In genomic region chr10:79128923-79129305, GRCh38 we compare ENCODE assay signal across 11 cellular contexts.
DNase-seq lines count a peak whose midpoint lies in the region; ATAC-seq and TF ChIP-seq lines count a peak whose summit lies in the region.
"Had no signal": no experiment of that assay in that cellular context is flagged by ENCODE, and none has a peak within 500 bp of the region (broad histone marks: within the 10 kb centered on the region; RNA-seq: fewer than 3 reads in every experiment).

No MANE protein-coding gene starts in this region.

- H4K20me1 ChIP-seq in PC-3 (ENCODE audit: low read length) = no peaks in the 10 kb centered on the region
- H4K20me1 ChIP-seq in hepatocyte (ENCODE audit: insufficient read depth, poor library complexity, severe bottlenecking) = peaks cover 85% of the 10 kb centered on the region

- peaks cover 8% of the 10 kb centered on the region for H3K36me3 ChIP-seq in PC-3 (ENCODE audit: low read depth, low read length)
- H3K36me3 ChIP-seq in hepatocyte (replicated peaks; ENCODE audit: insufficient read depth, low read depth) = no peaks in the 10 kb centered on the region
- peaks cover 10 to 70% (median 48%) of the 10 kb centered on the region in 4 donors for H3K36me3 ChIP-seq in stomach

- no peaks in the 10 kb centered on the region for H3K9me3 ChIP-seq in PC-3 (ENCODE audit: low read length)
- no peaks in the 10 kb centered on the region for H3K9me3 ChIP-seq in hepatocyte (ENCODE audit: low read depth)
- no peaks in the 10 kb centered on the region for H3K9me3 ChIP-seq in stomach

- TF ChIP-seq CTCF in PC-3 (conservative IDR thresholded peaks at IDR 0.05; ENCODE audit: low read depth, low read length) (no peak), hepatocyte (IDR thresholded peaks at IDR 0.05; ENCODE audit: poor library complexity) (no peak), stomach (IDR thresholded peaks at IDR 0.05) (no peak), Calu3 (IDR thresholded peaks at IDR 0.05; ENCODE audit: unreplicated experiment) (no peak)

- H3K27me3 Mint-ChIP-seq in Calu3 (ENCODE audit: unreplicated experiment) = no peaks in the 10 kb centered on the region
- H3K27me3 Mint-ChIP-seq: activated T-cell treated with anti-CD3 and anti-CD28 coated beads, Interleukin-2, amount 50 U/mL, for 24 hours had no signal

- POLR2A ChIA-PET in PC-3 (lab: Charles Lee; ENCODE audit: unreplicated experiment) = no interaction called here

- peaks cover 5% of the 10 kb centered on the region for H3K36me3 Mint-ChIP-seq in Calu3 (ENCODE audit: insufficient read depth, unreplicated experiment)

- no peak for TF ChIP-seq POLR2A in stomach (IDR thresholded peaks at IDR 0.05)

- no peak for ATAC-seq in PC-3
- ATAC-seq: sciatic nerve had no signal

- H3K9me2 ChIP-seq in PC-3 (replicated peaks; ENCODE audit: low read length) (no peaks in the 10 kb centered on the region), hepatocyte (replicated peaks; ENCODE audit: insufficient read depth) (no peaks in the 10 kb centered on the region)

- peak; percentile 18 for DNase-seq in NCI-H748 (lab: John Stamatoyannopoulos, UW; ENCODE audit: unreplicated experiment)
- DNase-seq in NCI-H748 treated with DMSO at 0.1 percent for 48 hours (lab: John Stamatoyannopoulos, UW) = no peak
- no peak for DNase-seq in PC-3
- DNase-seq in hepatocyte (ENCODE audit: low spot score) = no peak
- DNase-seq in stomach = no peak
- no peak for DNase-seq in NCI-H2196 (lab: John Stamatoyannopoulos, UW; ENCODE audit: unreplicated experiment)
- no peak for DNase-seq in Calu3
- no peak for DNase-seq in retina
- DNase-seq: activated T-cell treated with anti-CD3 and anti-CD28 coated beads, Interleukin-2, amount 50 U/mL, for 24 hours; midbrain had no signal

- H3K4me3 ChIP-seq in PC-3 (ENCODE audit: low read length) (no peak overlapping the region), hepatocyte (no peak overlapping the region), stomach (no peak overlapping the region)

- H3K27ac Mint-ChIP-seq in Calu3 (ENCODE audit: unreplicated experiment) = no peak overlapping the region
- H3K27ac Mint-ChIP-seq: activated T-cell treated with anti-CD3 and anti-CD28 coated beads, Interleukin-2, amount 50 U/mL, for 24 hours had no signal

- H3K79me2 ChIP-seq in PC-3 (ENCODE audit: low read length) = peaks cover 17% of the 10 kb centered on the region
- peaks cover 73% of the 10 kb centered on the region for H3K79me2 ChIP-seq in hepatocyte

- H3K4me2 ChIP-seq in PC-3 (ENCODE audit: low read length) (0 out of 2 replicates have a peak overlapping the region, but pooled peaks have one; percentile 2), hepatocyte (peak overlapping the region; percentile 3)

- H3F3A ChIP-seq in PC-3 (ENCODE audit: low read length, unreplicated experiment) = peaks cover 11% of the 10 kb centered on the region

- CTCF ChIA-PET in PC-3 (lab: Charles Lee) (interaction anchor here (0.6 to 2.9 kb wide), 2 partner anchors 66 to 70 kb away, joined by 4 to 17 read pairs; no protein-coding TSS in a partner anchor), Calu3 (lab: Charles Lee) (interaction anchor here (0.7 kb wide), 1 partner anchor 41 kb away, joined by 3 read pairs; no protein-coding TSS in a partner anchor)

- no peak overlapping the region for H3K4me3 Mint-ChIP-seq in Calu3 (ENCODE audit: low read depth, unreplicated experiment)
- H3K4me3 Mint-ChIP-seq: activated T-cell treated with anti-CD3 and anti-CD28 coated beads, Interleukin-2, amount 50 U/mL, for 24 hours had no signal

- intact Hi-C loops in PC-3 (cut with micrococcal nuclease) = no loop called here
- intact Hi-C loops in stomach (cut with DNase I; ENCODE audit: low total_unique reads) = no loop called here
- intact Hi-C loops in Calu3 (cut with micrococcal nuclease; ENCODE audit: unreplicated experiment) = loop anchor here (5.0 kb wide), 1 partner anchor 47 kb away; no protein-coding TSS in a partner anchor

- no peaks in the 10 kb centered on the region for H3K27me3 ChIP-seq in PC-3 (ENCODE audit: low read length)
- no peaks in the 10 kb centered on the region for H3K27me3 ChIP-seq in hepatocyte
- H3K27me3 ChIP-seq in stomach = no peaks in the 10 kb centered on the region

- no peaks in the 10 kb centered on the region for H3K9me3 Mint-ChIP-seq in Calu3 (ENCODE audit: low read depth, unreplicated experiment)
- H3K9me3 Mint-ChIP-seq: activated T-cell treated with anti-CD3 and anti-CD28 coated beads, Interleukin-2, amount 50 U/mL, for 24 hours had no signal

- H2AFZ ChIP-seq in PC-3 (ENCODE audit: low read length) (no peak overlapping the region), hepatocyte (no peak overlapping the region)

- 46% methylated on average over 4 of the region's 4 CpGs for WGBS in hepatocyte (ENCODE audit: low lambda C conversion rate, missing lambda C conversion rate)
- 26 to 41% (median 30%) methylated on average over 4 of the region's 4 CpGs for WGBS in stomach, 5 donors

- BruUV-seq in PC-3 (replicated peaks; lab: Mats Ljungman, UMichigan) = no TSS peak
- BruUV-seq in Calu3 (replicated peaks; lab: Mats Ljungman, UMichigan) = no TSS peak

- H3K27ac ChIP-seq in PC-3 (ENCODE audit: low read length) (no peak overlapping the region), hepatocyte (peak overlapping the region; percentile 60), stomach (peak overlapping the region in 4 of 5 donors; percentile 24 to 84 (median 76))

- no peak overlapping the region for H3K9ac ChIP-seq in PC-3 (ENCODE audit: low read length)

- peaks cover 41% of the 10 kb centered on the region for H3K4me1 ChIP-seq in PC-3 (ENCODE audit: insufficient read depth, low read length)
- H3K4me1 ChIP-seq in hepatocyte (ENCODE audit: insufficient read depth) = peaks cover 51% of the 10 kb centered on the region
- H3K4me1 ChIP-seq in stomach = peaks cover 50 to 99% (median 80%) of the 10 kb centered on the region in 4 donors

- no peak for TF ChIP-seq EP300 in stomach (IDR thresholded peaks at IDR 0.05)

- peaks cover 42% of the 10 kb centered on the region for H3K4me1 Mint-ChIP-seq in Calu3 (ENCODE audit: low read depth, unreplicated experiment)
